15 cellular contexts compared by ENCODE assay signal in the genomic region with DNA sequence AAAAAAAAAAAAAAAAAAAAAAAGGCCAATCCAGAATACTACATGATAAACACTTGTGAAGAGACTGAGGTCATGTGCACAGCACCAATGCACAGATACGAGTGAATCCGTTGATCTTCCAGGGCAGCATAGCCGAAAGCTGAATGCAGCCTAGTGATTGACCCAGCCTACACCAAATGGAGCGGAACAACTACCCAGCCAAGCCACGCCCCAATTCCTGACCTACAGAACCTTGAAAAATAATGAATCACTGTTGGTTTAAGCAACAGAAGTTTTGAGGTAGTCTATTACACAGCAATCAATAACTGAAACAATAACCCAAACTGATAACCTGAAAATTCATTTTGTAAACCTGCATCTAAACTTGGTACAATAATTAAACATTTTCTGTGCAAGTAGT.
DNase-seq lines count a peak whose midpoint lies in the region; ATAC-seq and TF ChIP-seq lines count a peak whose summit lies in the region.
"Had no signal": no experiment of that assay in that cellular context is flagged by ENCODE, and none has a peak within 500 bp of the region (broad histone marks: within the 10 kb centered on the region; RNA-seq: fewer than 3 reads in every experiment).

No MANE protein-coding gene starts in this region.

- intact Hi-C loops in adrenal gland (cut with DNase I) = no loop called here

- no peak for TF ChIP-seq POLR2A in adrenal gland (IDR thresholded peaks at IDR 0.05)

- TF ChIP-seq EP300 in Ishikawa (IDR thresholded peaks at IDR 0.05; ENCODE audit: borderline replicate concordance) = 0 out of 2 replicates have a peak, but pooled peaks have one; percentile 22

- H3K4me1 ChIP-seq in adrenal gland (replicated peaks in 1 of 2) = no peaks in the 10 kb centered on the region

- no peak for ATAC-seq in GM18511 (IDR thresholded peaks at IDR 0.05; ENCODE audit: unreplicated experiment)
- ATAC-seq: HCT116, HepG2 had no signal

- WGBS in adrenal gland, 4 donors = 58 to 69% (median 66%) methylated on average over 5 of the region's 5 CpGs

- DNase-seq in adrenal gland = peak in 5 of 7 donors; percentile 14 to 24 (median 16)
- peak; percentile 23 for DNase-seq in iPS-NIHi11 (ENCODE audit: low spot score)
- peak; percentile 69 for DNase-seq in renal cortical epithelial cell (ENCODE audit: low read depth)
- DNase-seq in dedifferentiated amniotic fluid mesenchymal stem cell (ENCODE audit: extremely low spot score) = no peak
- DNase-seq in activated CD4-positive, CD25-positive, alpha-beta regulatory T cell (lab: John Stamatoyannopoulos, UW) = no peak
- DNase-seq: C1 segment of cervical spinal cord; CD4-positive, alpha-beta T cell; DMS153; DMS79 treated with DMSO at 0.1 percent for 48 hours; GDM1; GM23248 had no signal

- no peaks in the 10 kb centered on the region for H3K27me3 ChIP-seq in adrenal gland

- H3K36me3 ChIP-seq in adrenal gland (replicated peaks in 1 of 2) = no peaks in the 10 kb centered on the region

- no peak for TF ChIP-seq CTCF in adrenal gland (IDR thresholded peaks at IDR 0.05)

- no peaks in the 10 kb centered on the region for H3K9me3 ChIP-seq in adrenal gland (replicated peaks in 1 of 3)

- no peak overlapping the region for H3K4me3 ChIP-seq in adrenal gland
- H3K4me3 ChIP-seq: GM23248 had no signal

- no peak overlapping the region for H3K27ac ChIP-seq in adrenal gland
- H3K27ac ChIP-seq: GM23248 had no signal

- no peak for TF ChIP-seq RAD21 in Ishikawa (IDR thresholded peaks at IDR 0.05; ENCODE audit: low read depth)

TF ChIP-seq in Ishikawa, 13 proteins besides CTCF, POLR2A, EP300 and RAD21:
- TF ChIP-seq FOXM1 (IDR thresholded peaks at IDR 0.05; ENCODE audit: borderline replicate concordance, low read depth) (0 out of 2 replicates have a peak, but pooled peaks have one; percentile 25), EGR1 (IDR thresholded peaks at IDR 0.05) (no peak), ZBTB7A (IDR thresholded peaks at IDR 0.05; ENCODE audit: low read depth) (no peak), CEBPB (IDR thresholded peaks at IDR 0.05) (no peak), TEAD4 (IDR thresholded peaks at IDR 0.05) (no peak), TAF1 (IDR thresholded peaks at IDR 0.05; ENCODE audit: low read depth) (no peak), NFIC (IDR thresholded peaks at IDR 0.05) (peak; percentile 53)
- TF ChIP-seq, protein P1, sequence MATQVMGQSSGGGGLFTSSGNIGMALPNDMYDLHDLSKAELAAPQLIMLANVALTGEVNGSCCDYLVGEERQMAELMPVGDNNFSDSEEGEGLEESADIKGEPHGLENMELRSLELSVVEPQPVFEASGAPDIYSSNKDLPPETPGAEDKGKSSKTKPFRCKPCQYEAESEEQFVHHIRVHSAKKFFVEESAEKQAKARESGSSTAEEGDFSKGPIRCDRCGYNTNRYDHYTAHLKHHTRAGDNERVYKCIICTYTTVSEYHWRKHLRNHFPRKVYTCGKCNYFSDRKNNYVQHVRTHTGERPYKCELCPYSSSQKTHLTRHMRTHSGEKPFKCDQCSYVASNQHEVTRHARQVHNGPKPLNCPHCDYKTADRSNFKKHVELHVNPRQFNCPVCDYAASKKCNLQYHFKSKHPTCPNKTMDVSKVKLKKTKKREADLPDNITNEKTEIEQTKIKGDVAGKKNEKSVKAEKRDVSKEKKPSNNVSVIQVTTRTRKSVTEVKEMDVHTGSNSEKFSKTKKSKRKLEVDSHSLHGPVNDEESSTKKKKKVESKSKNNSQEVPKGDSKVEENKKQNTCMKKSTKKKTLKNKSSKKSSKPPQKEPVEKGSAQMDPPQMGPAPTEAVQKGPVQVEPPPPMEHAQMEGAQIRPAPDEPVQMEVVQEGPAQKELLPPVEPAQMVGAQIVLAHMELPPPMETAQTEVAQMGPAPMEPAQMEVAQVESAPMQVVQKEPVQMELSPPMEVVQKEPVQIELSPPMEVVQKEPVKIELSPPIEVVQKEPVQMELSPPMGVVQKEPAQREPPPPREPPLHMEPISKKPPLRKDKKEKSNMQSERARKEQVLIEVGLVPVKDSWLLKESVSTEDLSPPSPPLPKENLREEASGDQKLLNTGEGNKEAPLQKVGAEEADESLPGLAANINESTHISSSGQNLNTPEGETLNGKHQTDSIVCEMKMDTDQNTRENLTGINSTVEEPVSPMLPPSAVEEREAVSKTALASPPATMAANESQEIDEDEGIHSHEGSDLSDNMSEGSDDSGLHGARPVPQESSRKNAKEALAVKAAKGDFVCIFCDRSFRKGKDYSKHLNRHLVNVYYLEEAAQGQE (IDR thresholded peaks at IDR 0.05; ENCODE audit: low read depth) = no peak
- TF ChIP-seq, protein P2, sequence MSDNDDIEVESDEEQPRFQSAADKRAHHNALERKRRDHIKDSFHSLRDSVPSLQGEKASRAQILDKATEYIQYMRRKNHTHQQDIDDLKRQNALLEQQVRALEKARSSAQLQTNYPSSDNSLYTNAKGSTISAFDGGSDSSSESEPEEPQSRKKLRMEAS (IDR thresholded peaks at IDR 0.05) = no peak

Comparison
In these comparisons a context has a peak if more than half of its experiments do, and no peak if none do; other contexts are left out.
1. DNase-seq: peak in adrenal gland (5 of 7), iPS-NIHi11 (single experiment) and renal cortical epithelial cell (single experiment); none in dedifferentiated amniotic fluid mesenchymal stem cell (single experiment) and activated CD4-positive, CD25-positive, alpha-beta regulatory T cell (0 of 4).